In genomic region chr6:106562001-106562400, GRCh38 we compare ENCODE assay signal across 14 cellular contexts.
A peak's percentile ranks its signal among the peaks of the same experiment; 100 is the strongest.
DNase-seq lines count a peak whose midpoint lies in the region; ATAC-seq and TF ChIP-seq lines count a peak whose summit lies in the region.
"Had no signal": no experiment of that assay in that cellular context is flagged by ENCODE, and none has a peak within 500 bp of the region (broad histone marks: within the 10 kb centered on the region; RNA-seq: fewer than 3 reads in every experiment).

No MANE protein-coding gene starts in this region.

- peak overlapping the region; percentile 34 to 62 for H3K4me3 Mint-ChIP-seq in CD14-positive monocyte
- no peak overlapping the region for H3K4me3 Mint-ChIP-seq in T-helper 2 cell treated with Interferon-gamma antibody and Interleukin-4, amounts not matched to agents 5 μg/mL and 100 μg/mL, for 36 hours

- H3K4me1 ChIP-seq in prostate gland (replicated peaks): no peaks in the 10 kb centered on the region
- H3K4me1 ChIP-seq: uterus had no signal

- H3K4me1 Mint-ChIP-seq in CD14-positive monocyte: peaks cover 50% of the 10 kb centered on the region
- H3K4me1 Mint-ChIP-seq in T-helper 2 cell treated with Interferon-gamma antibody and Interleukin-4, amounts not matched to agents 5 μg/mL and 100 μg/mL, for 36 hours (ENCODE audit: low read depth): peaks cover 3% of the 10 kb centered on the region

- no peak overlapping the region for H3K4me3 ChIP-seq in cardiac fibroblast (replicated peaks in 1 of 2; ENCODE audit: low read depth in 2 of 2, low read length in 2 of 2)
- no peak overlapping the region for H3K4me3 ChIP-seq in prostate gland
- H3K4me3 ChIP-seq: uterus had no signal

- peak overlapping the region; percentile 67 to 70 for H3K27ac ChIP-seq in prostate gland
- H3K27ac ChIP-seq: uterus had no signal

- DNase-seq in CD14-positive monocyte (ENCODE audit: low spot score): no peak
- peak; percentile 10 for DNase-seq in MV-4-11 (lab: John Stamatoyannopoulos, UW)
- peak; percentile 8 to 36 for DNase-seq in cardiac fibroblast (ENCODE audit: low read depth in 2 of 2)
- no peak for DNase-seq in prostate gland (ENCODE audit: low spot score)
- no peak for DNase-seq in NCI-H524 treated with DMSO at 0.1 percent for 48 hours (lab: John Stamatoyannopoulos, UW)
- DNase-seq in T-helper 2 cell treated with Interferon-gamma antibody and Interleukin-4, amounts not matched to agents 5 μg/mL and 100 μg/mL, for 36 hours (ENCODE audit: low spot score): no peak
- no peak for DNase-seq in NCI-H128 (lab: John Stamatoyannopoulos, UW; ENCODE audit: unreplicated experiment)
- DNase-seq: KG1, kidney glomerular epithelial cell, NCI-H1694, NCI-H446 treated with DMSO at 0.1 percent for 48 hours, uterus had no signal

- H3K27ac Mint-ChIP-seq in CD14-positive monocyte: peak overlapping the region; percentile 82 to 95 (median 92)
- H3K27ac Mint-ChIP-seq in T-helper 2 cell treated with Interferon-gamma antibody and Interleukin-4, amounts not matched to agents 5 μg/mL and 100 μg/mL, for 36 hours: no peak overlapping the region
- H3K27ac Mint-ChIP-seq: activated T-helper 2 cell treated with anti-CD3 and anti-CD28 coated beads, Interferon-gamma antibody, Interleukin-2, Interleukin-4, amounts not matched to agents 10 μg/mL and 5 μg/mL and 100 μg/mL, durations not matched to agents 14 hours and 24 hours and 36 hours had no signal

- no peak for ATAC-seq in HG03565 (IDR thresholded peaks at IDR 0.05; ENCODE audit: unreplicated experiment)

- intact Hi-C loops in CD14-positive monocyte (cut with micrococcal nuclease): loop anchor here in 1 of 2 donors (10.0 kb wide), 1 partner anchor 227 kb away; no protein-coding TSS in a partner anchor
- intact Hi-C loops in prostate gland (cut with DNase I): loop anchor here (10.0 kb wide), 1 partner anchor 1137 kb away; no protein-coding TSS in a partner anchor

- no peaks in the 10 kb centered on the region for H3K27me3 ChIP-seq in prostate gland (replicated peaks; ENCODE audit: insufficient read depth)
- H3K27me3 ChIP-seq: uterus had no signal

- H3K36me3 ChIP-seq in prostate gland: no peaks in the 10 kb centered on the region
- H3K36me3 ChIP-seq: uterus had no signal

- H3K9me3 Mint-ChIP-seq in CD14-positive monocyte: no peaks in the 10 kb centered on the region
- H3K9me3 Mint-ChIP-seq in T-helper 2 cell treated with Interferon-gamma antibody and Interleukin-4, amounts not matched to agents 5 μg/mL and 100 μg/mL, for 36 hours: no peaks in the 10 kb centered on the region
- H3K9me3 Mint-ChIP-seq: activated T-helper 2 cell treated with anti-CD3 and anti-CD28 coated beads, Interferon-gamma antibody, Interleukin-2, Interleukin-4, amounts not matched to agents 10 μg/mL and 5 μg/mL and 100 μg/mL, durations not matched to agents 14 hours and 24 hours and 36 hours had no signal

- no peak for TF ChIP-seq POLR2A in prostate gland (IDR thresholded peaks at IDR 0.05)

- H3K36me3 Mint-ChIP-seq in CD14-positive monocyte: peaks cover 58 to 87% of the 10 kb centered on the region in 2 donors
- peaks cover 64% of the 10 kb centered on the region for H3K36me3 Mint-ChIP-seq in T-helper 2 cell treated with Interferon-gamma antibody and Interleukin-4, amounts not matched to agents 5 μg/mL and 100 μg/mL, for 36 hours (ENCODE audit: low read depth)

- TF ChIP-seq CTCF in CD14-positive monocyte (IDR thresholded peaks at IDR 0.05) (no peak), cardiac fibroblast (IDR thresholded peaks at IDR 0.05; ENCODE audit: low read depth, low read length) (no peak), prostate gland (IDR thresholded peaks at IDR 0.05) (no peak)

- H3K27me3 Mint-ChIP-seq in CD14-positive monocyte (ENCODE audit: low read depth in 3 of 3): peaks cover 0 to 1% (median 0%) of the 10 kb centered on the region in 3 donors
- H3K27me3 Mint-ChIP-seq in T-helper 2 cell treated with Interferon-gamma antibody and Interleukin-4, amounts not matched to agents 5 μg/mL and 100 μg/mL, for 36 hours (ENCODE audit: low read depth): no peaks in the 10 kb centered on the region

- H3K9me3 ChIP-seq in prostate gland: no peaks in the 10 kb centered on the region
- H3K9me3 ChIP-seq: uterus had no signal

- WGBS in prostate gland: 14% methylated on average over 4 of the region's 4 CpGs

Comparison
In these comparisons a context has a peak if more than half of its experiments do, and no peak if none do; other contexts are left out.
1. DNase-seq: peak in MV-4-11 (single experiment) and cardiac fibroblast (2 of 2); none in CD14-positive monocyte (single experiment), prostate gland (single experiment), NCI-H524 treated with DMSO at 0.1 percent for 48 hours (single experiment), T-helper 2 cell treated with Interferon-gamma antibody and Interleukin-4, amounts not matched to agents 5 μg/mL and 100 μg/mL, for 36 hours (single experiment) and NCI-H128 (single experiment).